ENCODE assay signal across 8 cellular contexts in the genomic region with DNA sequence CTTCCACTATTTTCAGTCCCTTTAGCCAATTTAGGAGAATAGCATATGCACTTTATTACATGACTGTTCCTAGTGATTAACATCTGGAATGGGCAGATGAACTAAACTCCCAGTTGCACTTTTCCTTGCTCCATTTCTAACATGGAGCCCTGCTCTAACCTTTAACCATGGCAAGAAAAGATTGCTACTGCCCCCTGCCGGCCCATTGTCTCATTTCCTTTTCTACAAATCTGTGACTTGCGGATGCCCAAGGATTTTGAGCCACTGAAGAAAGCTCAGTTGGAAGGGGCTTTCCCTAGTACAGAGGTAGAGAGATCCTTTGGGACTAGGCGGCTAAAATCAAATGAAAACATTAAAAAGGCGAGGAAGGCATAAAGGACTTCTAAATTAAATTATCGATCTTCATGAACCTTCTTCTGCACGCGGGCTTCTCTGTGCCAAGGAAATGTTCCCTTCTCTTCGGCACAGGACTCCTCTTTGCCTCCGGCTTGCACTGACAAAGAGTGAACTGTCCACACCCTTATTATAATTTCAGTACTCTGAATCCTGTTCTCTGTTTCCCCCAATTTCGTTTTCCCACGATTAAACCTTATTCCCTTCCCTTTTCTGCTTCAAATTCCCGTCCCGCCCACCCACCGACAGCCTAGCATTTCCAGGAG. TPM values are rescaled to one million over a fixed set of nuclear protein-coding genes. Genes with fewer than 3 reads are reported as not detected.
A peak's percentile ranks its signal among the peaks of the same experiment; 100 is the strongest.
DNase-seq lines count a peak whose midpoint lies in the region; ATAC-seq and TF ChIP-seq lines count a peak whose summit lies in the region.

No MANE protein-coding gene starts in this region.

- no peaks in the 10 kb centered on the region for H3K79me2 ChIP-seq in DND-41 (ENCODE audit: insufficient read depth, low read length)

- TF ChIP-seq CTCF in DND-41 (IDR thresholded peaks at IDR 0.05; ENCODE audit: borderline replicate concordance, extremely low read depth, low read length, poor library complexity, severe bottlenecking) = peak; percentile 65
- peak; percentile 26 for TF ChIP-seq CTCF in cardiac muscle cell (IDR thresholded peaks at IDR 0.05; ENCODE audit: low read depth, low read length)
- peak in 1 of 4 experiments; percentile 33 for TF ChIP-seq CTCF in prostate gland (IDR thresholded peaks at IDR 0.05)

- H3K9me3 ChIP-seq in DND-41 (ENCODE audit: insufficient read depth, low read length, severe bottlenecking) (no peaks in the 10 kb centered on the region), cardiac muscle cell (ENCODE audit: low read depth) (no peaks in the 10 kb centered on the region), prostate gland (no peaks in the 10 kb centered on the region)

- 17% methylated on average over 14 of the region's 14 CpGs for WGBS in prostate gland

- H3K36me3 ChIP-seq in DND-41 (ENCODE audit: insufficient read depth, low read length) (no peaks in the 10 kb centered on the region), cardiac muscle cell (no peaks in the 10 kb centered on the region), prostate gland (no peaks in the 10 kb centered on the region)

- no peak overlapping the region for H3K9ac ChIP-seq in DND-41 (ENCODE audit: low read depth, low read length)

- intact Hi-C loops in prostate gland (cut with DNase I) = loop anchor here (10.0 kb wide), 1 partner anchor 414 kb away; no protein-coding TSS in a partner anchor

- H3K27ac ChIP-seq in DND-41 (ENCODE audit: low read length) = no peak overlapping the region
- no peak overlapping the region for H3K27ac ChIP-seq in cardiac muscle cell
- H3K27ac ChIP-seq in prostate gland = no peak overlapping the region

- no peak overlapping the region for H2AFZ ChIP-seq in DND-41 (ENCODE audit: low read depth, low read length)

- H3K4me1 ChIP-seq in DND-41 (ENCODE audit: insufficient read depth, low read length) (no peaks in the 10 kb centered on the region), cardiac muscle cell (ENCODE audit: low read depth) (no peaks in the 10 kb centered on the region), prostate gland (replicated peaks) (no peaks in the 10 kb centered on the region)

- H3K4me3 ChIP-seq in DND-41 (ENCODE audit: low read depth in 1 of 2, low read length in 2 of 2) = no peak overlapping the region
- H3K4me3 ChIP-seq in cardiac muscle cell = peak overlapping the region; percentile 16
- H3K4me3 ChIP-seq in prostate gland = no peak overlapping the region

- no peak for TF ChIP-seq POLR2A in prostate gland (IDR thresholded peaks at IDR 0.05)

- H3K27me3 ChIP-seq in DND-41 (ENCODE audit: insufficient read depth, low read length, poor library complexity) (no peaks in the 10 kb centered on the region), cardiac muscle cell (no peaks in the 10 kb centered on the region), prostate gland (replicated peaks; ENCODE audit: insufficient read depth) (no peaks in the 10 kb centered on the region)

- no peak overlapping the region for H3K4me2 ChIP-seq in DND-41 (ENCODE audit: insufficient read depth, low read length)

- no peaks in the 10 kb centered on the region for H4K20me1 ChIP-seq in DND-41 (ENCODE audit: insufficient read depth, low read length)

- ATAC-seq in DND-41 (ENCODE audit: insufficient read depth, low read depth) (peak; percentile 48; the same call in 1 of the 3 replicates), HG03064 (IDR thresholded peaks at IDR 0.05; ENCODE audit: low read depth, unreplicated experiment) (peak; percentile 53), HG03460 (IDR thresholded peaks at IDR 0.05; ENCODE audit: unreplicated experiment) (no peak), GM21390 (IDR thresholded peaks at IDR 0.05; ENCODE audit: unreplicated experiment) (no peak)

- DNase-seq in DND-41 (peak; percentile 59), NCI-H82 treated with DMSO at 0.1 percent for 48 hours (lab: John Stamatoyannopoulos, UW; ENCODE audit: unreplicated experiment) (peak; percentile 39), cardiac muscle cell (ENCODE audit: low read depth in 1 of 2, low spot score in 1 of 2) (peak; percentile 16 to 62), prostate gland (ENCODE audit: low spot score) (peak; percentile 20)
- peak; percentile 9 for DNase-seq in activated T-helper 9 cell treated with anti-CD3 and anti-CD28 coated beads, Interleukin-2, amount 50 U/mL, for 16 hours (ENCODE audit: low read depth)

RNA-seq across cellular contexts. Expression of gene GLRA2, which starts 0.6 kb away (rescaled TPM):
- total RNA-seq in cardiac muscle cell = 0.15 and 1.3 TPM in 2 replicates
- 0.12 TPM in 1 of 2 replicates, not detected in the other for polyA plus RNA-seq in cardiac muscle cell
- total RNA-seq in prostate gland = not detected

Comparison
In these comparisons a context has a peak if more than half of its experiments do, and no peak if none do; other contexts are left out.
1. ATAC-seq: peak in DND-41 (single experiment) and HG03064 (single experiment); none in HG03460 (single experiment) and GM21390 (single experiment).
2. DNase-seq: peak in every context shown above with its lines; median percentile 59 in DND-41; 39 in NCI-H82 treated with DMSO at 0.1 percent for 48 hours; 39 in cardiac muscle cell; 20 in prostate gland; 9 in activated T-helper 9 cell treated with anti-CD3 and anti-CD28 coated beads, Interleukin-2, amount 50 U/mL, for 16 hours.